ENCODE assay signal across 8 cellular contexts in genomic region chr11:46594383-46594718, GRCh38. TPM values are rescaled to one million over a fixed set of nuclear protein-coding genes. Genes with fewer than 3 reads are reported as not detected.
DNase-seq lines count a peak whose midpoint lies in the region; ATAC-seq and TF ChIP-seq lines count a peak whose summit lies in the region.

No MANE protein-coding gene starts in this region.

- no peak for TF ChIP-seq CTCF in esophagus squamous epithelium (IDR thresholded peaks at IDR 0.05)
- no peak for TF ChIP-seq CTCF in psoas muscle (IDR thresholded peaks at IDR 0.05)

- DNase-seq in SJCRH30 (no peak), esophagus squamous epithelium (lab: John Stamatoyannopoulos, UW) (no peak), psoas muscle (no peak), hippocampal formation (lab: John Stamatoyannopoulos, UW) (no peak), NCI-H524 treated with DMSO at 0.1 percent for 48 hours (lab: John Stamatoyannopoulos, UW) (no peak), NCI-H2029 (lab: John Stamatoyannopoulos, UW) (no peak)
- DNase-seq in stimulated activated CD4-positive, alpha-beta T cell treated with anti-CD3 and anti-CD28 coated beads, Interleukin-4, amount 100 ng/mL, for 1 hour: no peak

- intact Hi-C loops in esophagus squamous epithelium (cut with DNase I): no loop called here
- intact Hi-C loops in psoas muscle (cut with DNase I): loop anchor here in 1 of 2 donors (5.0 kb wide), 1 partner anchor 37 kb away; no protein-coding TSS in a partner anchor

- no peaks in the 10 kb centered on the region; the same call in none of the 2 replicates for H3K4me1 ChIP-seq in ES-I3 (ENCODE audit: insufficient read depth, low read length)
- H3K4me1 ChIP-seq in SJCRH30: peaks cover 8% of the 10 kb centered on the region; the same call in 1 of the 2 replicates
- H3K4me1 ChIP-seq in esophagus squamous epithelium: peaks cover 13 to 48% (median 28%) of the 10 kb centered on the region in 3 donors
- H3K4me1 ChIP-seq in psoas muscle: peaks cover 29% of the 10 kb centered on the region

- H3K27ac ChIP-seq in SJCRH30 (peak overlapping the region; percentile 57), esophagus squamous epithelium (peak overlapping the region; percentile 83 to 93 (median 88)), psoas muscle (peak overlapping the region; percentile 79)

- no peak for TF ChIP-seq POLR2A in esophagus squamous epithelium (IDR thresholded peaks at IDR 0.05)

- no peaks in the 10 kb centered on the region for H3K27me3 ChIP-seq in SJCRH30
- no peaks in the 10 kb centered on the region for H3K27me3 ChIP-seq in esophagus squamous epithelium
- no peaks in the 10 kb centered on the region for H3K27me3 ChIP-seq in psoas muscle (ENCODE audit: insufficient read depth in 3 of 3, low read length in 2 of 3)

- peak overlapping the region; percentile 89 for H3K9ac ChIP-seq in ES-I3 (ENCODE audit: low read depth, low read length)

- peak overlapping the region; percentile 81 for H3K4me3 ChIP-seq in SJCRH30
- peak overlapping the region; percentile 79 to 97 (median 82) for H3K4me3 ChIP-seq in esophagus squamous epithelium
- peak overlapping the region; percentile 99 for H3K4me3 ChIP-seq in psoas muscle

- H3K9me3 ChIP-seq in ES-I3 (ENCODE audit: control insufficient read depth, insufficient read depth, low read length) (no peaks in the 10 kb centered on the region), SJCRH30 (replicated peaks) (no peaks in the 10 kb centered on the region), esophagus squamous epithelium (no peaks in the 10 kb centered on the region), psoas muscle (no peaks in the 10 kb centered on the region)

- H3K36me3 ChIP-seq in ES-I3 (ENCODE audit: insufficient read depth, low read length) (no peaks in the 10 kb centered on the region), SJCRH30 (no peaks in the 10 kb centered on the region), esophagus squamous epithelium (no peaks in the 10 kb centered on the region), psoas muscle (ENCODE audit: insufficient read depth in 1 of 2, low read depth in 1 of 2) (no peaks in the 10 kb centered on the region)

- WGBS in esophagus squamous epithelium, 2 donors: 25 to 41% methylated on average over 3 of the region's 3 CpGs
- WGBS in psoas muscle, 3 donors: 23 to 29% (median 26%) methylated on average over 3 of the region's 3 CpGs

- ATAC-seq in psoas muscle: no peak

RNA-seq across cellular contexts. Expression of gene AMBRA1, which starts 0.5 kb away (rescaled TPM):
- total RNA-seq in SJCRH30 (2014; rRNA removed; shearing (Covaris generic)): 23.1 and 23.4 TPM in 2 replicates
- total RNA-seq in esophagus squamous epithelium: 10 to 100 TPM; 20.2 to 31.3 (median 25.9) TPM
- total RNA-seq in psoas muscle: 10 to 100 TPM; 10.8 to 23.5 (median 18.5) TPM
- 10 to 100 TPM in 1 of 3 donors, 1 to 10 TPM in 2; 5.1 to 10.8 (median 5.3) TPM for polyA plus RNA-seq in psoas muscle

RNA-seq across cellular contexts. Expression of gene HARBI1, which starts 22.7 kb away (rescaled TPM):
- 8.4 and 9.3 TPM in 2 replicates for total RNA-seq in SJCRH30 (2014; rRNA removed; shearing (Covaris generic))
- total RNA-seq in esophagus squamous epithelium (1 to 10 TPM; 1.3 to 4.2 (median 2.2) TPM), psoas muscle (1 to 10 TPM; 2.0 to 4.4 (median 2.8) TPM)
- polyA plus RNA-seq in psoas muscle: 1 to 10 TPM; 3.4 to 8.6 (median 3.8) TPM

RNA-seq across cellular contexts. Expression of gene ATG13, which starts 23.0 kb away (rescaled TPM):
- 77.4 and 83.6 TPM in 2 replicates for total RNA-seq in SJCRH30 (2014; rRNA removed; shearing (Covaris generic))
- 10 to 100 TPM; 40.9 to 79.4 (median 66.4) TPM for total RNA-seq in esophagus squamous epithelium
- 10 to 100 TPM; 27.0 to 50.7 (median 35.8) TPM for total RNA-seq in psoas muscle
- polyA plus RNA-seq in psoas muscle: 10 to 100 TPM; 16.8 to 50.5 (median 20.5) TPM
